8 cellular contexts compared by ENCODE assay signal in the genomic region with DNA sequence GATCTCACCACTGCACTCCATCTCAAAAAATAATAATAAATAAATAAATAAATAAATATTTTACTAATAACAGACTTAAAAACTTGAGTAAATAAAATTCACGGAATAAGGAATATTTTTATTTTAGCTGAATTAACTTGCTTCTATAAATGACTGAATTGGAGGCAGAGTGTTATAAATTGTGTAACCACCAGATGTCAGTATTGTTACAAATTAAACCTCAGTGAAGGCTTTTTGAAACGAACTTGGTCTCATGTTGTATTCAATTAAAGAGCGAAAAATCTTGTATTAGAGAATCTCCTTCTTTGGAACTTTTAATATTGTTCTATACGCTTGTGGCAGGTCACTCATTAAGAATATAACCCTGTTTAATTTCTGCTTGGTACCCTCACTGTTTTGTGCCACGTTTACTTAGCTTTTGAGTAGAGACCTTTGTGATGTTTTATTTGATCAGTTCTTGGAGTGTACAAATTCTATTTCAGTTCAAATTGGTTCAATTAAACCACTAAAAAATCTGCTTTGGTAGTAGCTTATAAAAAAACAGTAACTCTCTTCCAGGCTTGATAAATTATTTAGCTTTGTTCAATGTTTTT. TPM values are rescaled to one million over a fixed set of nuclear protein-coding genes. Genes with fewer than 3 reads are reported as not detected.
DNase-seq lines count a peak whose midpoint lies in the region; ATAC-seq and TF ChIP-seq lines count a peak whose summit lies in the region.

No MANE protein-coding gene starts in this region.

- H3K27me3 ChIP-seq in heart left ventricle: peaks cover 0 to 7% (median 0%) of the 10 kb centered on the region in 9 donors
- no peaks in the 10 kb centered on the region for H3K27me3 ChIP-seq in breast epithelium
- H3K27me3 ChIP-seq in lung (ENCODE audit: control insufficient read depth, insufficient read depth): no peaks in the 10 kb centered on the region

- H3K9me3 ChIP-seq in heart left ventricle (no peaks in the 10 kb centered on the region), breast epithelium (no peaks in the 10 kb centered on the region), lung (ENCODE audit: control insufficient read depth in 2 of 2, insufficient read depth in 1 of 2, low read length in 1 of 2) (no peaks in the 10 kb centered on the region)

- no peak overlapping the region for H3K27ac ChIP-seq in heart left ventricle
- H3K27ac ChIP-seq in breast epithelium: no peak overlapping the region
- H3K27ac ChIP-seq in lung (ENCODE audit: low read depth in 1 of 2, low read length in 1 of 2): no peak overlapping the region

- H3K4me3 ChIP-seq in heart left ventricle (no peak overlapping the region), breast epithelium (no peak overlapping the region), lung (no peak overlapping the region)

- 20 to 24% (median 23%) methylated on average over 5 of the region's 5 CpGs for WGBS in heart left ventricle, 4 donors
- WGBS in lung, 2 donors: 23 to 28% methylated on average over 5 of the region's 5 CpGs

- H3K4me1 ChIP-seq in heart left ventricle (no peaks in the 10 kb centered on the region), breast epithelium (no peaks in the 10 kb centered on the region), lung (ENCODE audit: control insufficient read depth in 2 of 2, insufficient read depth in 2 of 2, low read length in 2 of 2) (no peaks in the 10 kb centered on the region)

- peak; percentile 51 to 75 (median 66) for TF ChIP-seq CTCF in heart left ventricle (IDR thresholded peaks at IDR 0.05)
- peak in 2 of 3 donors; percentile 62 to 71 for TF ChIP-seq CTCF in breast epithelium (IDR thresholded peaks at IDR 0.05)
- peak; percentile 34 for TF ChIP-seq CTCF in lung (IDR thresholded peaks at IDR 0.05; ENCODE audit: control extremely low read depth, extremely low read depth)

- DNase-seq in heart left ventricle: no peak
- no peak for DNase-seq in cardiac septum (ENCODE audit: low spot score)
- DNase-seq in NCI-H69 (lab: John Stamatoyannopoulos, UW): peak; percentile 69
- DNase-seq in breast epithelium (ENCODE audit: low spot score in 2 of 2): no peak
- DNase-seq in lung (ENCODE audit: low spot score): no peak
- DNase-seq in activated gamma-delta T cell treated with Interleukin-2 at 50 U/mL for 16 hours: no peak

- intact Hi-C loops in heart left ventricle (cut with DNase I) (loop anchor here (2.0 to 5.0 kb wide), 7 partner anchors 92 to 742 kb away; no protein-coding TSS in a partner anchor), cardiac septum (cut with DNase I) (loop anchor here (5.0 to 10.0 kb wide), 2 partner anchors 100 to 737 kb away; no protein-coding TSS in a partner anchor), breast epithelium (cut with DNase I; ENCODE audit: low total_unique reads) (no loop called here)

- no peak for ATAC-seq in heart left ventricle
- peak; percentile 79 for ATAC-seq in HG03432 (IDR thresholded peaks at IDR 0.05; ENCODE audit: unreplicated experiment)
- ATAC-seq in lung (ENCODE audit: insufficient read depth, low FRiP score): no peak
- ATAC-seq in GM21786 (IDR thresholded peaks at IDR 0.05; ENCODE audit: unreplicated experiment): no peak

- no peak for TF ChIP-seq POLR2A in heart left ventricle (IDR thresholded peaks at IDR 0.05)
- no peak for TF ChIP-seq POLR2A in breast epithelium (IDR thresholded peaks at IDR 0.05)

- H3K36me3 ChIP-seq in heart left ventricle (no peaks in the 10 kb centered on the region), breast epithelium (no peaks in the 10 kb centered on the region), lung (ENCODE audit: control insufficient read depth in 2 of 2, insufficient read depth in 2 of 2, low read length in 2 of 2) (no peaks in the 10 kb centered on the region)

RNA-seq across cellular contexts. Expression of a gene that starts 45.6 kb away (rescaled TPM):
- 1 to 10 TPM in 2 of 9 donors, under 1 TPM in 3, not detected in 4; 0.12 to 1.7 (median 0.90) TPM for total RNA-seq in heart left ventricle
- polyA plus RNA-seq in heart left ventricle: under 1 TPM in 1 of 2 donors, not detected in 1; 0.01 TPM
- total RNA-seq in cardiac septum: not detected
- 1 to 10 TPM in 2 of 3 donors, under 1 TPM in 1; 0.96 to 4.7 (median 1.3) TPM for total RNA-seq in breast epithelium
- 10 to 100 TPM; 16.4 to 24.7 TPM for total RNA-seq in lung
- 1 to 10 TPM; 4.5 to 6.4 TPM for polyA plus RNA-seq in lung
